1 cellular context compared by ENCODE assay signal in the genomic region with DNA sequence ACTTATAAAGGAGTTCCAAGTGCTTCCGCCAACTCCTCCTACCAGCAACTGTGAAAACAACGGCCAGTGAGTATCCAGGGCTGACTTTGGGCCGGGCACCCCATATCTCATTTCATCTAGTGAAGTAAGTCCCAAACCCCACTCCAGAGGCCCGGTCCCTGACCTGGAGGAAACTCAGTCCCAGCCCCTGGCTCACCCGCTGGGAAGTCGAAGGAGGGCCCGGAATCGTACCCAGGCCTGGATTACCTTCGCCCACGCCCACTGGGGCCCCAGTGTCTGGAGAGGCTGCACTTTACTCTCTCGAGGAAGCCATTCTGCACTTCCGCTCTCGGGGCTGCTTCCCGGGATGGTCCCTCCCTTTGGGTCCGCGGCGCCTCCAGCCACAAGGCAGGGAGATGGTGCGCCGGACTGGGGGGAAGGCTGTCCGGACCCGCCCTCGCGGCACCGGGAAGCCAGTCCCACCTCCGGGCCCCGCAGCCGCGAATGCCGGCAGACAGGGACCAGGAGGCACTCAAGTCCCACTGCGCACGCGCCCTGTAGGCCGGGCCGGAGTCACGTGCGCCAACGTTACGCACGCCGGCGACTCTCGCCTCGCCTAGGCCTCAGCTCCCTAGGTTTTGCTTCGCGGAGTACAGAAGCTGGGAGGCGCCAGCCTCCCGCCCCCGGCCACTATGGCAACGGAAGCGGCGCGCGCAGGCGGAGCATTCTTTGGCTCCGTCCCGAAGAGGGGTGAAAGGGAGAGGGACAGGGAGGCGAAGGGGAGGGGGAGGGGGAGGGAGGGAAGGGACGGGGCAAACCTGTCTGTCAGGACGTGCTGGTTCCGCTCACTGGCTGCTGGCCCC.
TF ChIP-seq lines count a peak whose summit lies in the region.

A gene with protein sequence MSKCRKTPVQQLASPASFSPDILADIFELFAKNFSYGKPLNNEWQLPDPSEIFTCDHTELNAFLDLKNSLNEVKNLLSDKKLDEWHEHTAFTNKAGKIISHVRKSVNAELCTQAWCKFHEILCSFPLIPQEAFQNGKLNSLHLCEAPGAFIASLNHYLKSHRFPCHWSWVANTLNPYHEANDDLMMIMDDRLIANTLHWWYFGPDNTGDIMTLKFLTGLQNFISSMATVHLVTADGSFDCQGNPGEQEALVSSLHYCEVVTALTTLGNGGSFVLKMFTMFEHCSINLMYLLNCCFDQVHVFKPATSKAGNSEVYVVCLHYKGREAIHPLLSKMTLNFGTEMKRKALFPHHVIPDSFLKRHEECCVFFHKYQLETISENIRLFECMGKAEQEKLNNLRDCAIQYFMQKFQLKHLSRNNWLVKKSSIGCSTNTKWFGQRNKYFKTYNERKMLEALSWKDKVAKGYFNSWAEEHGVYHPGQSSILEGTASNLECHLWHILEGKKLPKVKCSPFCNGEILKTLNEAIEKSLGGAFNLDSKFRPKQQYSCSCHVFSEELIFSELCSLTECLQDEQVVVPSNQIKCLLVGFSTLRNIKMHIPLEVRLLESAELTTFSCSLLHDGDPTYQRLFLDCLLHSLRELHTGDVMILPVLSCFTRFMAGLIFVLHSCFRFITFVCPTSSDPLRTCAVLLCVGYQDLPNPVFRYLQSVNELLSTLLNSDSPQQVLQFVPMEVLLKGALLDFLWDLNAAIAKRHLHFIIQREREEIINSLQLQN (minus strand): TSS at position 513 of the 842 bp plus-strand sequence. CDS start 3,482 bp downstream, outside the sequence.

TF ChIP-seq in K562, 482 proteins besides CTCF, POLR2A, EP300 and RAD21 (continued from another document and continues in another):
- TF ChIP-seq, protein P1, sequence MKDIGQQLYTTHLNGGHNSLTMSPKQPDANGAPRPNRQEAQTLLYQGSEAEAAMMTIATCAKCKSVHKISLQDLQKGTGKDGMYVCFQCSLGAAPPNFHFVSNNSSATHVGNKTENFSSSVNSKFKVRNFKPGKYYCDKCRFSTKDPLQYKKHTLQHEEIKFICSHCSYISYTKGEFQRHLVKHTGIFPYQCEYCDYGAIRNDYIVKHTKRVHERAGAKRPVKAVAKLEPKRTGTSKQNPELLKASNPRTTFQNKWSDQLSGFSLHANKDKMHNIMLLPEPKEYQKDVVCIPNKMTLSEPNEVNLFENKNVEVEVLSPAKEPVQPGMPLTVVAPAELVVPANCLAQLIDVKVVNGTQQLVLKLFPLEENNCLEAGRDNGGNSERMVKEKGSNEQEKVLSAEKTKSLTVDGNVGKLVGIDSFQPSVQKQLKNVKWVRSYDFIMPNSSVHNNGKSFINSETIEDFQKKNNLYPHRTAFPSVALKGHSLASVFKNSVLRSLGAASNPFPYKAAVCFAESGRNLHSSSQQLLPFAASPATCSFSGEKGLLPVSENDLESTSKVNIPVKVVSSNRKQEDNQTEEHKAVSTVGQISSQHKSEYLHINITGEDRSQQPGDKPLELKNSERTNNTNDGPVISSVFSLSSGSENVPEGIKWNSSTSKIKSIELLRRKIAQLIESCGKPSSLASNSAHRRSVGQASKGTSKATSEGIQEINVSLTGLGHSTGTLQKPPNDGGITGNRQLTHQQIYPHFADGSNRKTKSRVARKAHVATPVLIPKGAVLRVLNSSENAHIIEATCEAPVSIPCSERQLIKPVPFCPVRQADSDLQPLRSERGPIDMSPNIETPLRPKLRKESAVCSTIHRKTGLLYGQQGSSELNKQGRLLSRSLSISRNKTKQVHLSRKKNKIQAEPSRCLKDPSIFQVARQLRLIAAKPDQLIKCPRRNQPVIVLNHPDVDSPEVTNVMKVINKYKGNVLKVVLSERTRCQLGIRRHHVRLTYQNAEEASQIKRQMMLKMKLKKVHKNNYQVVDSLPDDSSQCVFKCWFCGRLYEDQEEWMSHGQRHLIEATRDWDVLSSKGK (CRISPR knock-in tag; IDR thresholded peaks at IDR 0.05), result no peak
- TF ChIP-seq ZNF175 (CRISPR knock-in tag; IDR thresholded peaks at IDR 0.05; ENCODE audit: low read depth) (0 out of 2 replicates have a peak, but pooled peaks have one; percentile 43), U2AF1 (optimal IDR thresholded peaks at IDR 0.05; ENCODE audit: low read depth, low read length) (no peak), MYBL2 (IDR thresholded peaks at IDR 0.05; ENCODE audit: low read depth) (no peak), MYBL2 (CRISPR knock-in tag; IDR thresholded peaks at IDR 0.05; ENCODE audit: borderline replicate concordance) (no peak), CBX8 (IDR thresholded peaks at IDR 0.05; ENCODE audit: borderline replicate concordance, extremely low read depth, low read depth, low read length, poor library complexity, severe bottlenecking) (no peak), ZNF695 (CRISPR knock-in tag; IDR thresholded peaks at IDR 0.05) (no peak), TAL1 (IDR thresholded peaks at IDR 0.05) (no peak), RBM39 (optimal IDR thresholded peaks at IDR 0.05; ENCODE audit: low read depth, low read length) (no peak), LCOR (CRISPR knock-in tag; IDR thresholded peaks at IDR 0.05) (no peak), KAT7 (CRISPR knock-in tag; IDR thresholded peaks at IDR 0.05; ENCODE audit: borderline replicate concordance) (peak; percentile 34; the same call in 1 of the 2 replicates), RBM22 (IDR thresholded peaks at IDR 0.05; ENCODE audit: low read depth, low read length, poor library complexity, severe bottlenecking) (peak; percentile 55), ZNF644 (tag; IDR thresholded peaks at IDR 0.05; ENCODE audit: low read depth) (no peak), HNRNPLL (IDR thresholded peaks at IDR 0.05; ENCODE audit: low read depth, low read length, poor library complexity, severe bottlenecking) (peak; percentile 74), SMARCC2 (IDR thresholded peaks at IDR 0.05; ENCODE audit: low read depth) (no peak), ZSCAN29 (IDR thresholded peaks at IDR 0.05) (no peak), TOE1 (IDR thresholded peaks at IDR 0.05; ENCODE audit: borderline replicate concordance) (peak; percentile 95), TOE1 (CRISPR knock-in tag; IDR thresholded peaks at IDR 0.05; ENCODE audit: borderline replicate concordance, low read depth) (no peak), CSDE1 (IDR thresholded peaks at IDR 0.05) (no peak), JUND (IDR thresholded peaks at IDR 0.05; ENCODE audit: borderline replicate concordance, low read depth, low read length) (no peak; the same call in 1 of the 2 replicates), JUND (tag; IDR thresholded peaks at IDR 0.05; ENCODE audit: borderline replicate concordance, low read depth, low read length) (no peak; the same call in 2 of the 3 replicates), ZNF76 (CRISPR knock-in tag; IDR thresholded peaks at IDR 0.05; ENCODE audit: borderline replicate concordance) (no peak), USF1 (CRISPR knock-in tag; IDR thresholded peaks at IDR 0.05) (peak; percentile 98), ZNF444 (CRISPR knock-in tag; IDR thresholded peaks at IDR 0.05) (0 out of 2 replicates have a peak, but pooled peaks have one; percentile 68), GTF2F1 (IDR thresholded peaks at IDR 0.05; ENCODE audit: low read depth, low read length) (no peak), CEBPB (tag; IDR thresholded peaks at IDR 0.05) (no peak), NR2C2 (CRISPR knock-in tag; IDR thresholded peaks at IDR 0.05) (no peak), NR2C2 (tag; IDR thresholded peaks at IDR 0.05) (peak; percentile 67), BRF1 (IDR thresholded peaks at IDR 0.05; ENCODE audit: borderline replicate concordance, extremely low read depth, insufficient read length) (no peak), ZNF764 (CRISPR knock-in tag; IDR thresholded peaks at IDR 0.05; ENCODE audit: low read depth) (no peak), CREBBP (IDR thresholded peaks at IDR 0.05; ENCODE audit: low read depth, low read length) (no peak), MECOM (CRISPR knock-in tag; IDR thresholded peaks at IDR 0.05) (no peak)
- TF ChIP-seq, protein P2, sequence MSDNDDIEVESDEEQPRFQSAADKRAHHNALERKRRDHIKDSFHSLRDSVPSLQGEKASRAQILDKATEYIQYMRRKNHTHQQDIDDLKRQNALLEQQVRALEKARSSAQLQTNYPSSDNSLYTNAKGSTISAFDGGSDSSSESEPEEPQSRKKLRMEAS (CRISPR knock-in tag; IDR thresholded peaks at IDR 0.05), result peak; percentile 93
- TF ChIP-seq, protein P3, sequence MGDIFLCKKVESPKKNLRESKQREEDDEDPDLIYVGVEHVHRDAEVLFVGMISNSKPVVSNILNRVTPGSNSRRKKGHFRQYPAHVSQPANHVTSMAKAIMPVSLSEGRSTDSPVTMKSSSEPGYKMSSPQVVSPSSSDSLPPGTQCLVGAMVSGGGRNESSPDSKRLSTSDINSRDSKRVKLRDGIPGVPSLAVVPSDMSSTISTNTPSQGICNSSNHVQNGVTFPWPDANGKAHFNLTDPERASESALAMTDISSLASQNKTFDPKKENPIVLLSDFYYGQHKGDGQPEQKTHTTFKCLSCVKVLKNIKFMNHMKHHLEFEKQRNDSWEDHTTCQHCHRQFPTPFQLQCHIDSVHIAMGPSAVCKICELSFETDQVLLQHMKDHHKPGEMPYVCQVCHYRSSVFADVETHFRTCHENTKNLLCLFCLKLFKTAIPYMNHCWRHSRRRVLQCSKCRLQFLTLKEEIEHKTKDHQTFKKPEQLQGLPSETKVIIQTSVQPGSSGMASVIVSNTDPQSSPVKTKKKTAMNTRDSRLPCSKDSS (IDR thresholded peaks at IDR 0.05; ENCODE audit: low read depth, partially characterized antibody), result no peak
- TF ChIP-seq, protein P4, sequence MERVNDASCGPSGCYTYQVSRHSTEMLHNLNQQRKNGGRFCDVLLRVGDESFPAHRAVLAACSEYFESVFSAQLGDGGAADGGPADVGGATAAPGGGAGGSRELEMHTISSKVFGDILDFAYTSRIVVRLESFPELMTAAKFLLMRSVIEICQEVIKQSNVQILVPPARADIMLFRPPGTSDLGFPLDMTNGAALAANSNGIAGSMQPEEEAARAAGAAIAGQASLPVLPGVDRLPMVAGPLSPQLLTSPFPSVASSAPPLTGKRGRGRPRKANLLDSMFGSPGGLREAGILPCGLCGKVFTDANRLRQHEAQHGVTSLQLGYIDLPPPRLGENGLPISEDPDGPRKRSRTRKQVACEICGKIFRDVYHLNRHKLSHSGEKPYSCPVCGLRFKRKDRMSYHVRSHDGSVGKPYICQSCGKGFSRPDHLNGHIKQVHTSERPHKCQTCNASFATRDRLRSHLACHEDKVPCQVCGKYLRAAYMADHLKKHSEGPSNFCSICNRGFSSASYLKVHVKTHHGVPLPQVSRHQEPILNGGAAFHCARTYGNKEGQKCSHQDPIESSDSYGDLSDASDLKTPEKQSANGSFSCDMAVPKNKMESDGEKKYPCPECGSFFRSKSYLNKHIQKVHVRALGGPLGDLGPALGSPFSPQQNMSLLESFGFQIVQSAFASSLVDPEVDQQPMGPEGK (CRISPR knock-in tag; IDR thresholded peaks at IDR 0.05; ENCODE audit: borderline replicate concordance), result no peak
- TF ChIP-seq, protein P5, sequence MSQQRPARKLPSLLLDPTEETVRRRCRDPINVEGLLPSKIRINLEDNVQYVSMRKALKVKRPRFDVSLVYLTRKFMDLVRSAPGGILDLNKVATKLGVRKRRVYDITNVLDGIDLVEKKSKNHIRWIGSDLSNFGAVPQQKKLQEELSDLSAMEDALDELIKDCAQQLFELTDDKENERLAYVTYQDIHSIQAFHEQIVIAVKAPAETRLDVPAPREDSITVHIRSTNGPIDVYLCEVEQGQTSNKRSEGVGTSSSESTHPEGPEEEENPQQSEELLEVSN (IDR thresholded peaks at IDR 0.05; ENCODE audit: borderline replicate concordance in 1 of 2, extremely low read depth in 1 of 2, insufficient read depth in 1 of 2, insufficient read length in 1 of 2, low read depth in 1 of 2, low read length in 1 of 2, poor library complexity in 1 of 2, severe bottlenecking in 1 of 2), result peak; percentile 92 to 94
- TF ChIP-seq, protein P6, sequence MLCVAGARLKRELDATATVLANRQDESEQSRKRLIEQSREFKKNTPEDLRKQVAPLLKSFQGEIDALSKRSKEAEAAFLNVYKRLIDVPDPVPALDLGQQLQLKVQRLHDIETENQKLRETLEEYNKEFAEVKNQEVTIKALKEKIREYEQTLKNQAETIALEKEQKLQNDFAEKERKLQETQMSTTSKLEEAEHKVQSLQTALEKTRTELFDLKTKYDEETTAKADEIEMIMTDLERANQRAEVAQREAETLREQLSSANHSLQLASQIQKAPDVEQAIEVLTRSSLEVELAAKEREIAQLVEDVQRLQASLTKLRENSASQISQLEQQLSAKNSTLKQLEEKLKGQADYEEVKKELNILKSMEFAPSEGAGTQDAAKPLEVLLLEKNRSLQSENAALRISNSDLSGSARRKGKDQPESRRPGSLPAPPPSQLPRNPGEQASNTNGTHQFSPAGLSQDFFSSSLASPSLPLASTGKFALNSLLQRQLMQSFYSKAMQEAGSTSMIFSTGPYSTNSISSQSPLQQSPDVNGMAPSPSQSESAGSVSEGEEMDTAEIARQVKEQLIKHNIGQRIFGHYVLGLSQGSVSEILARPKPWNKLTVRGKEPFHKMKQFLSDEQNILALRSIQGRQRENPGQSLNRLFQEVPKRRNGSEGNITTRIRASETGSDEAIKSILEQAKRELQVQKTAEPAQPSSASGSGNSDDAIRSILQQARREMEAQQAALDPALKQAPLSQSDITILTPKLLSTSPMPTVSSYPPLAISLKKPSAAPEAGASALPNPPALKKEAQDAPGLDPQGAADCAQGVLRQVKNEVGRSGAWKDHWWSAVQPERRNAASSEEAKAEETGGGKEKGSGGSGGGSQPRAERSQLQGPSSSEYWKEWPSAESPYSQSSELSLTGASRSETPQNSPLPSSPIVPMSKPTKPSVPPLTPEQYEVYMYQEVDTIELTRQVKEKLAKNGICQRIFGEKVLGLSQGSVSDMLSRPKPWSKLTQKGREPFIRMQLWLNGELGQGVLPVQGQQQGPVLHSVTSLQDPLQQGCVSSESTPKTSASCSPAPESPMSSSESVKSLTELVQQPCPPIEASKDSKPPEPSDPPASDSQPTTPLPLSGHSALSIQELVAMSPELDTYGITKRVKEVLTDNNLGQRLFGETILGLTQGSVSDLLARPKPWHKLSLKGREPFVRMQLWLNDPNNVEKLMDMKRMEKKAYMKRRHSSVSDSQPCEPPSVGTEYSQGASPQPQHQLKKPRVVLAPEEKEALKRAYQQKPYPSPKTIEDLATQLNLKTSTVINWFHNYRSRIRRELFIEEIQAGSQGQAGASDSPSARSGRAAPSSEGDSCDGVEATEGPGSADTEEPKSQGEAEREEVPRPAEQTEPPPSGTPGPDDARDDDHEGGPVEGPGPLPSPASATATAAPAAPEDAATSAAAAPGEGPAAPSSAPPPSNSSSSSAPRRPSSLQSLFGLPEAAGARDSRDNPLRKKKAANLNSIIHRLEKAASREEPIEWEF (CRISPR knock-in tag; IDR thresholded peaks at IDR 0.05), result no peak
